ENCODE assay signal across 1 cellular context in the genomic region with DNA sequence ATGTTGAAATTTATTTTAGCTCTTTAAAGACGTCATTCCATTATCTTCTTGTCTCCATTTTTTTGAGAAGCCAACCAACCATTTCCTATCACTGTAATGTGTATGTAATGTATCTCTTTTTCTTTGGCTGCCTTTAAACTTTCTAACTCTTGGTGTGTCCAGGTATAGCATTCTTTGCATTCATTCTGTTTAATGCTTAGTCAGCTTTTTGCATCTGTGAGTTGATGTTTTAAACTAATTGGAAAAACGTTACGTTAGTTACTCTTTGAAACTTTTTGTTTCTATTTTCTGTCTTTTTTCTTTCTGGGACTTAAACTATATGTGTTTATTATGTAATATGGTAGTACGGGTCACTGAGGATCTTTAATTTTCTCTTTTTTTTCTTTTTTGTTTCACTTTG.
TF ChIP-seq lines count a peak whose summit lies in the region.

No MANE protein-coding gene starts in this region.

TF ChIP-seq in K562, 482 proteins besides CTCF, POLR2A, EP300 and RAD21 (continued from another document):
- TF ChIP-seq, protein P1, sequence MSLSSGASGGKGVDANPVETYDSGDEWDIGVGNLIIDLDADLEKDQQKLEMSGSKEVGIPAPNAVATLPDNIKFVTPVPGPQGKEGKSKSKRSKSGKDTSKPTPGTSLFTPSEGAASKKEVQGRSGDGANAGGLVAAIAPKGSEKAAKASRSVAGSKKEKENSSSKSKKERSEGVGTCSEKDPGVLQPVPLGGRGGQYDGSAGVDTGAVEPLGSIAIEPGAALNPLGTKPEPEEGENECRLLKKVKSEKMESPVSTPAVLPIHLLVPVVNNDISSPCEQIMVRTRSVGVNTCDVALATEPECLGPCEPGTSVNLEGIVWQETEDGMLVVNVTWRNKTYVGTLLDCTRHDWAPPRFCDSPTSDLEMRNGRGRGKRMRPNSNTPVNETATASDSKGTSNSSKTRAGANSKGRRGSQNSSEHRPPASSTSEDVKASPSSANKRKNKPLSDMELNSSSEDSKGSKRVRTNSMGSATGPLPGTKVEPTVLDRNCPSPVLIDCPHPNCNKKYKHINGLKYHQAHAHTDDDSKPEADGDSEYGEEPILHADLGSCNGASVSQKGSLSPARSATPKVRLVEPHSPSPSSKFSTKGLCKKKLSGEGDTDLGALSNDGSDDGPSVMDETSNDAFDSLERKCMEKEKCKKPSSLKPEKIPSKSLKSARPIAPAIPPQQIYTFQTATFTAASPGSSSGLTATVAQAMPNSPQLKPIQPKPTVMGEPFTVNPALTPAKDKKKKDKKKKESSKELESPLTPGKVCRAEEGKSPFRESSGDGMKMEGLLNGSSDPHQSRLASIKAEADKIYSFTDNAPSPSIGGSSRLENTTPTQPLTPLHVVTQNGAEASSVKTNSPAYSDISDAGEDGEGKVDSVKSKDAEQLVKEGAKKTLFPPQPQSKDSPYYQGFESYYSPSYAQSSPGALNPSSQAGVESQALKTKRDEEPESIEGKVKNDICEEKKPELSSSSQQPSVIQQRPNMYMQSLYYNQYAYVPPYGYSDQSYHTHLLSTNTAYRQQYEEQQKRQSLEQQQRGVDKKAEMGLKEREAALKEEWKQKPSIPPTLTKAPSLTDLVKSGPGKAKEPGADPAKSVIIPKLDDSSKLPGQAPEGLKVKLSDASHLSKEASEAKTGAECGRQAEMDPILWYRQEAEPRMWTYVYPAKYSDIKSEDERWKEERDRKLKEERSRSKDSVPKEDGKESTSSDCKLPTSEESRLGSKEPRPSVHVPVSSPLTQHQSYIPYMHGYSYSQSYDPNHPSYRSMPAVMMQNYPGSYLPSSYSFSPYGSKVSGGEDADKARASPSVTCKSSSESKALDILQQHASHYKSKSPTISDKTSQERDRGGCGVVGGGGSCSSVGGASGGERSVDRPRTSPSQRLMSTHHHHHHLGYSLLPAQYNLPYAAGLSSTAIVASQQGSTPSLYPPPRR (CRISPR knock-in tag; IDR thresholded peaks at IDR 0.05; ENCODE audit: borderline replicate concordance) = no peak
